Comparison of ENCODE assay signal across 1 cellular context in genomic region chr17:82351254-82351712, GRCh38.
TF ChIP-seq lines count a peak whose summit lies in the region.

No MANE protein-coding gene starts in this region.

TF ChIP-seq in GM12878, 131 proteins besides CTCF, POLR2A, EP300 and RAD21 (continues in another document):
- TF ChIP-seq EZH2 (IDR thresholded peaks at IDR 0.05; ENCODE audit: borderline replicate concordance, control insufficient read depth, low read depth, low read length) (no peak), SRF (IDR thresholded peaks at IDR 0.05; ENCODE audit: low read depth in 2 of 2, low read length in 2 of 2) (no peak), ATF2 (IDR thresholded peaks at IDR 0.05; ENCODE audit: low read length) (no peak), POLR2AphosphoS5 (IDR thresholded peaks at IDR 0.05; ENCODE audit: low read length) (no peak), NR2C1 (IDR thresholded peaks at IDR 0.05) (no peak), SP1 (IDR thresholded peaks at IDR 0.05; ENCODE audit: low read depth, low read length) (peak; percentile 16), IKZF1 (conservative IDR thresholded peaks at IDR 0.05) (no peak; the same call in 1 of the 2 replicates), RUNX3 (IDR thresholded peaks at IDR 0.05; ENCODE audit: low read length) (peak; percentile 23; the same call in 1 of the 2 replicates), CHD4 (IDR thresholded peaks at IDR 0.05) (no peak), CBX5 (IDR thresholded peaks at IDR 0.05; ENCODE audit: low read depth) (no peak), FOXM1 (IDR thresholded peaks at IDR 0.05; ENCODE audit: low read depth, low read length) (no peak), EED (IDR thresholded peaks at IDR 0.05; ENCODE audit: low read depth) (no peak), ZBTB4 (CRISPR knock-in tag; IDR thresholded peaks at IDR 0.05) (no peak), IKZF2 (IDR thresholded peaks at IDR 0.05) (peak in 1 of 2 experiments; percentile 26; a peak in 1 of 4 replicates), SMAD1 (IDR thresholded peaks at IDR 0.05; ENCODE audit: low read depth, partially characterized antibody) (no peak), PKNOX1 (IDR thresholded peaks at IDR 0.05) (no peak), SMARCA5 (IDR thresholded peaks at IDR 0.05) (no peak), FOS (IDR thresholded peaks at IDR 0.05; ENCODE audit: borderline replicate concordance, extremely low read depth, insufficient read length) (no peak), TCF12 (IDR thresholded peaks at IDR 0.05; ENCODE audit: low read depth, low read length) (peak; percentile 56; the same call in 1 of the 2 replicates), BHLHE40 (IDR thresholded peaks at IDR 0.05; ENCODE audit: borderline replicate concordance in 1 of 2, low read depth in 2 of 2, low read length in 1 of 2) (peak in 1 of 2 experiments; percentile 65; a peak in 2 of 4 replicates), STAT3 (IDR thresholded peaks at IDR 0.05; ENCODE audit: low read depth, low read length) (no peak), BCLAF1 (IDR thresholded peaks at IDR 0.05) (no peak), DPF2 (IDR thresholded peaks at IDR 0.05) (no peak), USF1 (IDR thresholded peaks at IDR 0.05; ENCODE audit: borderline replicate concordance, extremely low read length, insufficient read depth, low read depth, low read length) (no peak), CHD2 (IDR thresholded peaks at IDR 0.05; ENCODE audit: borderline replicate concordance, low read depth, low read length) (peak; percentile 49; the same call in 1 of the 2 replicates), ETV6 (conservative IDR thresholded peaks at IDR 0.05 in 1 of 2, IDR thresholded peaks at IDR 0.05 in 1 of 2; ENCODE audit: borderline replicate concordance in 1 of 2, low read depth in 1 of 2) (no peak), SUZ12 (IDR thresholded peaks at IDR 0.05; ENCODE audit: unreplicated experiment) (no peak), RCOR1 (conservative IDR thresholded peaks at IDR 0.05; ENCODE audit: low read depth, low read length) (no peak), TARDBP (IDR thresholded peaks at IDR 0.05; ENCODE audit: borderline replicate concordance) (no peak), ZBTB40 (IDR thresholded peaks at IDR 0.05; ENCODE audit: borderline replicate concordance) (no peak), PBX3 (IDR thresholded peaks at IDR 0.05; ENCODE audit: insufficient replicate concordance, low read depth, low read length) (no peak), POU2F2 (IDR thresholded peaks at IDR 0.05; ENCODE audit: borderline replicate concordance, low read depth, low read length) (no peak), NR2F1 (conservative IDR thresholded peaks at IDR 0.05) (peak; percentile 57), ZZZ3 (IDR thresholded peaks at IDR 0.05; ENCODE audit: control insufficient read depth, insufficient read length, low read depth) (no peak), CREB1 (IDR thresholded peaks at IDR 0.05; ENCODE audit: low read depth) (peak; percentile 25; the same call in 1 of the 2 replicates), ZBTB33 (IDR thresholded peaks at IDR 0.05) (no peak), SUPT20H (IDR thresholded peaks at IDR 0.05; ENCODE audit: borderline replicate concordance, control insufficient read depth, low read depth, low read length) (no peak), FOXK2 (IDR thresholded peaks at IDR 0.05) (no peak), JUNB (IDR thresholded peaks at IDR 0.05) (no peak), MEF2A (IDR thresholded peaks at IDR 0.05; ENCODE audit: insufficient read depth, low read depth, low read length) (no peak), TCF7 (IDR thresholded peaks at IDR 0.05; ENCODE audit: borderline replicate concordance) (no peak), ZNF274 (IDR thresholded peaks at IDR 0.05; ENCODE audit: insufficient read depth, insufficient read length) (no peak), SREBF1 (IDR thresholded peaks at IDR 0.05; ENCODE audit: low read length) (no peak), MTA3 (IDR thresholded peaks at IDR 0.05; ENCODE audit: borderline replicate concordance, low read length) (no peak), MEF2B (IDR thresholded peaks at IDR 0.05; ENCODE audit: partially characterized antibody, poor library complexity, severe bottlenecking) (no peak)
